Comparison of ENCODE assay signal across 16 cellular contexts in genomic region chr20:8400461-8400860, GRCh38.
"Had no signal": no experiment of that assay in that cellular context is flagged by ENCODE, and none has a peak within 500 bp of the region (broad histone marks: within the 10 kb centered on the region; RNA-seq: fewer than 3 reads in every experiment).

No MANE protein-coding gene starts in this region.

- H3K27ac ChIP-seq: heart right ventricle, left ventricle myocardium inferior, ovary had no signal

- H3K9me3 Mint-ChIP-seq: activated CD4-positive, alpha-beta T cell treated with anti-CD3 and anti-CD28 coated beads, Interleukin-2, amount 10 ng/mL, durations not matched to agents 24 days and 14 days; activated naive CD4-positive, alpha-beta T cell treated with anti-CD3 and anti-CD28 coated beads, Interleukin-2, amount 50 U/mL, for 24 hours; brain; central memory CD8-positive, alpha-beta T cell; neural crest cell had no signal

- H3K27me3 Mint-ChIP-seq: activated B cell treated with CpG ODN at 0.5 μM for 24 hours; brain; central memory CD8-positive, alpha-beta T cell; memory B cell had no signal

- H3K4me1 Mint-ChIP-seq: activated naive CD4-positive, alpha-beta T cell treated with anti-CD3 and anti-CD28 coated beads, Interleukin-2, amount 50 U/mL, for 24 hours; neural crest cell had no signal

- H3K36me3 ChIP-seq: heart right ventricle, left ventricle myocardium inferior, ovary had no signal

- H3K36me3 Mint-ChIP-seq: activated naive CD4-positive, alpha-beta T cell treated with anti-CD3 and anti-CD28 coated beads, Interleukin-2, amount 50 U/mL, for 24 hours; brain; memory B cell had no signal

- DNase-seq: activated B cell treated with CpG ODN at 0.5 μM for 24 hours; activated CD8-positive, alpha-beta memory T cell treated with anti-CD3 and anti-CD28 coated beads for 24 hours; amygdala; effector memory CD4-positive, alpha-beta T cell; heart right ventricle; islet precursor cell; left ventricle myocardium inferior; ovary; stimulated activated CD4-positive, alpha-beta T cell treated with anti-CD3 and anti-CD28 coated beads, Interleukin-2, amount 100 ng/mL, for 48 hours; stimulated activated naive CD8-positive, alpha-beta T cell treated with anti-CD3 and anti-CD28 coated beads, Interleukin-15, Interleukin-2, amounts not matched to agents 100 U/mL and 50 U/mL, for 24 hours had no signal

- H3K27ac Mint-ChIP-seq: activated B cell treated with CpG ODN at 0.5 μM for 24 hours; activated CD4-positive, alpha-beta T cell treated with anti-CD3 and anti-CD28 coated beads, Interleukin-2, amount 10 ng/mL, durations not matched to agents 24 days and 14 days; activated naive CD4-positive, alpha-beta T cell treated with anti-CD3 and anti-CD28 coated beads, Interleukin-2, amount 50 U/mL, for 24 hours; brain had no signal

- H3K4me3 Mint-ChIP-seq: activated B cell treated with CpG ODN at 0.5 μM for 24 hours; activated CD4-positive, alpha-beta T cell treated with anti-CD3 and anti-CD28 coated beads, Interleukin-2, amount 10 ng/mL, durations not matched to agents 24 days and 14 days; activated naive CD4-positive, alpha-beta T cell treated with anti-CD3 and anti-CD28 coated beads, Interleukin-2, amount 50 U/mL, for 24 hours; brain; central memory CD8-positive, alpha-beta T cell; neural crest cell had no signal

- H3K27me3 ChIP-seq: heart right ventricle, ovary had no signal

- H3K9me3 ChIP-seq: heart right ventricle, left ventricle myocardium inferior, ovary had no signal

- H3K4me3 ChIP-seq: heart right ventricle, left ventricle myocardium inferior, ovary had no signal
